ENCODE assay signal across 33 cellular contexts in genomic region chr22:43222987-43223386, GRCh38.
"Had no signal": no experiment of that assay in that cellular context is flagged by ENCODE, and none has a peak within 500 bp of the region (broad histone marks: within the 10 kb centered on the region; RNA-seq: fewer than 3 reads in every experiment).

No MANE protein-coding gene starts in this region.

- H3K27me3 ChIP-seq: adrenal gland, body of pancreas, brain microvascular endothelial cell, breast epithelium had no signal

- H3K36me3 ChIP-seq: adrenal gland, brain microvascular endothelial cell, breast epithelium had no signal

- H3K4me1 ChIP-seq: body of pancreas had no signal

- H3K4me3 ChIP-seq: adrenal gland, body of pancreas, breast epithelium had no signal

- ATAC-seq: activated CD8-positive, alpha-beta T cell treated with anti-CD3 and anti-CD28 coated beads for 36 hours; activated naive CD4-positive, alpha-beta T cell treated with anti-CD3 and anti-CD28 coated beads, Interleukin-2, amount 50 U/mL, for 72 hours; activated T-cell treated with anti-CD3 and anti-CD28 coated beads, Interleukin-2, amount 50 U/mL, for 4 hours; activated T-cell treated with anti-CD3 and anti-CD28 coated beads, Interleukin-2, amount 50 U/mL, for 72 hours; activated T-helper 17 cell treated with anti-CD3 and anti-CD28 coated beads, Interleukin-2, amount 50 U/mL, for 72 hours had no signal

- DNase-seq: activated B cell treated with CpG ODN at 0.5 μM for 24 hours; activated CD4-positive, alpha-beta memory T cell treated with anti-CD3 and anti-CD28 coated beads for 36 hours; activated CD4-positive, alpha-beta T cell treated with anti-CD3 and anti-CD28 coated beads for 4 hours; activated CD4-positive, alpha-beta T cell treated with anti-CD3 and anti-CD28 coated beads, Interleukin-2, amount 10 ng/mL, durations not matched to agents 24 days and 14 days; activated CD4-positive, alpha-beta T cell treated with anti-CD3 and anti-CD28 coated beads, Interleukin-2, amount 50 U/mL, for 1 hour; activated CD4-positive, alpha-beta T cell treated with anti-CD3 and anti-CD28 coated beads, Interleukin-2, amount 50 U/mL, for 4 hours; activated CD4-positive, CD25-positive, alpha-beta regulatory T cell treated with anti-CD3 and anti-CD28 coated beads, Interleukin-2, amount 50 U/mL, for 72 hours; activated CD8-positive, alpha-beta memory T cell treated with anti-CD3 and anti-CD28 coated beads, Interleukin-2, amount 50 U/mL, for 4 hours; activated CD8-positive, alpha-beta T cell treated with anti-CD3 and anti-CD28 coated beads for 36 hours; activated effector memory CD4-positive, alpha-beta T cell treated with anti-CD3 and anti-CD28 coated beads, Interleukin-2, amount 50 U/mL, for 16 hours; activated gamma-delta T cell treated with Interleukin-2 at 50 U/mL for 16 hours; activated naive CD4-positive, alpha-beta T cell; activated naive CD4-positive, alpha-beta T cell treated with anti-CD3 and anti-CD28 coated beads for 36 hours; activated naive CD4-positive, alpha-beta T cell treated with anti-CD3 and anti-CD28 coated beads, Interleukin-2, amount 50 U/mL, for 16 hours; activated naive CD8-positive, alpha-beta T cell treated with anti-CD3 and anti-CD28 coated beads for 36 hours; activated T-cell treated with anti-CD3 and anti-CD28 coated beads for 4 hours; activated T-cell treated with anti-CD3 and anti-CD28 coated beads, Interleukin-2, amount 50 U/mL, for 1 hour; activated T-cell treated with anti-CD3 and anti-CD28 coated beads, Interleukin-2, amount 50 U/mL, for 4 hours; activated T-cell treated with anti-CD3 and anti-CD28 coated beads, Interleukin-2, amount 50 U/mL, for 72 hours; amniotic stem cell; aorta; brain microvascular endothelial cell; central memory CD4-positive, alpha-beta T cell; cerebellar nuclear complex; T-helper 1 cell; T-helper 2 cell; T-helper 9 cell had no signal

- H3K27ac ChIP-seq: body of pancreas, brain microvascular endothelial cell, VCaP had no signal

- H3K9me3 ChIP-seq: adrenal gland, body of pancreas, breast epithelium had no signal
